Comparison of ENCODE assay signal across 1 cellular context in the genomic region with DNA sequence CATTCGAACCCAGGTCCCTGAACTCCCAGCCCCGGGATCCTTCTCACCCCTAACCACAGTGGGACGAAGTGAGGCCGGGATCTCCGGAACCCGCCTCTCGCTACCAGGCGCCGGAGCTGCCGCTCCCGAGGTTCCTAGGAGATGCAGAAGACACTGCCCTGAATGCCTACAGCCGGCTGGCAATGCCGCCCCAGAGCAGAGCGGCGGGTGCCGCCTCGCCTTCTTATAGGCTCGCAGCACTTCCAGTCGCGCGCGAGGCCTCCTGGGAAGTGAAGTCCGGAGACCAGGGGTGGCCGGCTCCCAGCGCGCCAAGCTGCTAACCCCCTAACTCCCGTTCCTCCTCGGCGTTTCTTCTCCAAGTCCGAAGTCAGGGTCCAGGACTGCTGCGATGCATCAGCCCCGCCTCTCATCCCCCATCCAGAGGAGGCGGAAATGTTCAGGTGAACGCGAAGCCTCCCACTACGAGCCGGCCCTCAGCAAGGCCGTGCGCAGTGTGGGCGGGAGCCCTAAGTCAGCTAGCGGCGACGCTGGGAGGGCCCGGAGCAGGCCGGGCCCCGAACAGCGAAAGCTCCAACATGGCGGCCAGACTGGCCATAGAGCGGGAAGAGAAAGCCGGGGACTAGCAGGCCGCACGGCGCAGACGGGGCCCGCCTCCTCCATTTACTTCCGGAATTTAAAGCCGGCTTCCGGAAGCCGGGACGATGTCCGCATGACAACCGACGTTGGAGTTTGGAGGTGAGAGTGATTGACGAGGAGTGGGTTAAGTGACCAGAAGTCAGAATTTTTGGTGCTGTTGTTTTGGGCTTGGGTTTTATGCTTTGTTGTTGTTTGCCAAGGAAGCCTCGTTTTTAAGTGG.
TF ChIP-seq lines count a peak whose summit lies in the region.

A gene with protein sequence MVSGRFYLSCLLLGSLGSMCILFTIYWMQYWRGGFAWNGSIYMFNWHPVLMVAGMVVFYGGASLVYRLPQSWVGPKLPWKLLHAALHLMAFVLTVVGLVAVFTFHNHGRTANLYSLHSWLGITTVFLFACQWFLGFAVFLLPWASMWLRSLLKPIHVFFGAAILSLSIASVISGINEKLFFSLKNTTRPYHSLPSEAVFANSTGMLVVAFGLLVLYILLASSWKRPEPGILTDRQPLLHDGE (minus strand): TSS at position 197 of the 856 bp plus-strand sequence. CDS start 5,169 bp downstream, outside the sequence.
Gene TMEM138 (plus strand): TSS at position 689 of the 856 bp plus-strand sequence. CDS start 2,017 bp downstream, outside the sequence.

TF ChIP-seq in Ishikawa, 13 proteins besides CTCF, POLR2A, EP300 and RAD21 (continued from another document):
- TF ChIP-seq CREB1 (IDR thresholded peaks at IDR 0.05; ENCODE audit: low read depth) (no peak), TAF1 (IDR thresholded peaks at IDR 0.05; ENCODE audit: low read depth) (peak; percentile 80), YY1 (IDR thresholded peaks at IDR 0.05; ENCODE audit: low read depth) (peak; percentile 92)
- TF ChIP-seq, protein P1, sequence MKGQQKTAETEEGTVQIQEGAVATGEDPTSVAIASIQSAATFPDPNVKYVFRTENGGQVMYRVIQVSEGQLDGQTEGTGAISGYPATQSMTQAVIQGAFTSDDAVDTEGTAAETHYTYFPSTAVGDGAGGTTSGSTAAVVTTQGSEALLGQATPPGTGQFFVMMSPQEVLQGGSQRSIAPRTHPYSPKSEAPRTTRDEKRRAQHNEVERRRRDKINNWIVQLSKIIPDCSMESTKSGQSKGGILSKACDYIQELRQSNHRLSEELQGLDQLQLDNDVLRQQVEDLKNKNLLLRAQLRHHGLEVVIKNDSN (IDR thresholded peaks at IDR 0.05): peak; percentile 31
